Comparison of ENCODE assay signal across 8 cellular contexts in the genomic region with DNA sequence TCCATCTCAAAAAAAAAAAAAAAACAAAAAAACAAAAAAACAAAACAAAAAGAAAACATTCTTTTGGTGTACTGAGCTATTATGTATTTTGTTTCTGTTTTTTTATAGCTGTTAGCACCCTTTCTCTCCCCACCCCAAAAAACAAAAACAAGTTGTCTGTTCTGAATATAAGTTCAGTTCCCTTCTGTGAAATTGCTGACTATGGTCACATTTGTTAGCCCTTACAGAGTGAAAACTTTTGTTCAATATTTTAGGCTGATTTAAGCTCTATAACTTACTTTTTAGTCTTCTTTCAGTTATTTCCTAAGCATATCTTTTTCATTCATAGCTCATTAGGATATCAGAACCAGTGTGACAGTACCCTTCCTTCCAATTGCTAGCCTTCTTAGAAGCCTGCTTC.
"Had no signal": no experiment of that assay in that cellular context is flagged by ENCODE, and none has a peak within 500 bp of the region (broad histone marks: within the 10 kb centered on the region; RNA-seq: fewer than 3 reads in every experiment).

No MANE protein-coding gene starts in this region.

- H3K9me3 ChIP-seq: HAP-1 had no signal

- ATAC-seq: GM23338, HCT116 had no signal

- H3K36me3 ChIP-seq: HAP-1 had no signal

- H3K4me3 ChIP-seq: GM23338, HAP-1 had no signal

- H3K27ac ChIP-seq: KMS-11 had no signal

- H3K9ac ChIP-seq: KMS-11 had no signal

- H3K4me2 ChIP-seq: GM23338, KMS-11 had no signal

- DNase-seq: H7, HFFc6, Karpas-422 had no signal

- H2AFZ ChIP-seq: GM23338 had no signal

- FAIRE-seq: HTR-8/SVneo had no signal
